14 cellular contexts compared by ENCODE assay signal in genomic region chr7:112448376-112448775, GRCh38. TPM values are rescaled to one million over a fixed set of nuclear protein-coding genes. Genes with fewer than 3 reads are reported as not detected.
A peak's percentile ranks its signal among the peaks of the same experiment; 100 is the strongest.
DNase-seq lines count a peak whose midpoint lies in the region; ATAC-seq, FAIRE-seq and TF ChIP-seq lines count a peak whose summit lies in the region.
"Had no signal": no experiment of that assay in that cellular context is flagged by ENCODE, and none has a peak within 500 bp of the region (broad histone marks: within the 10 kb centered on the region; RNA-seq: fewer than 3 reads in every experiment).

No MANE protein-coding gene starts in this region.

- intact Hi-C loops in naive thymus-derived CD4-positive, alpha-beta T cell (cut with micrococcal nuclease), result no loop called here

- DNase-seq in activated CD4-positive, alpha-beta T cell treated with anti-CD3 and anti-CD28 coated beads, Interleukin-2, amount 10 ng/mL, durations not matched to agents 7 days and 5 days, result no peak
- DNase-seq in activated CD4-positive, alpha-beta T cell treated with anti-CD3 and anti-CD28 coated beads, Interleukin-2, amount 50 U/mL, for 4 hours, result no peak
- no peak for DNase-seq in astrocyte (ENCODE audit: low read depth)
- DNase-seq in naive thymus-derived CD4-positive, alpha-beta T cell, result no peak
- no peak for DNase-seq in COLO829 (ENCODE audit: low spot score)
- no peak for DNase-seq in UCSD-AML1 (lab: John Stamatoyannopoulos, UW; ENCODE audit: unreplicated experiment)
- DNase-seq in SJCRH30, result no peak
- DNase-seq: DMS153, H9, left colon, NCI-H1694 treated with DMSO at 0.1 percent for 48 hours, SK-N-SH had no signal

- H4K20me1 ChIP-seq in astrocyte (ENCODE audit: insufficient read depth, low read length), result peaks cover 26% of the 10 kb centered on the region

- H3K9ac ChIP-seq in astrocyte (ENCODE audit: low read length), result no peak overlapping the region
- H3K9ac ChIP-seq in subcutaneous abdominal adipose tissue (ENCODE audit: low read length in 5 of 5), result no peak overlapping the region
- H3K9ac ChIP-seq: SK-N-SH had no signal

- TF ChIP-seq CTCF in astrocyte (IDR thresholded peaks at IDR 0.05; ENCODE audit: insufficient read depth, low read depth, low read length), result no peak

- H3K36me3 ChIP-seq in astrocyte (ENCODE audit: insufficient read depth, low read length) (no peaks in the 10 kb centered on the region), subcutaneous abdominal adipose tissue (ENCODE audit: control insufficient read depth in 5 of 5, insufficient read depth in 5 of 5, low read length in 5 of 5) (no peaks in the 10 kb centered on the region), SJCRH30 (peaks cover 2% of the 10 kb centered on the region; the same call in 1 of the 2 replicates)
- H3K36me3 ChIP-seq in naive thymus-derived CD4-positive, alpha-beta T cell (ENCODE audit: control insufficient read depth in 2 of 3, insufficient read depth in 3 of 3, low read length in 3 of 3), result peaks cover 0 to 9% (median 0%) of the 10 kb centered on the region in 3 experiments
- H3K36me3 ChIP-seq: thoracic aorta had no signal

- no peak overlapping the region for H3K4me3 Mint-ChIP-seq in activated CD4-positive, alpha-beta T cell treated with anti-CD3 and anti-CD28 coated beads, Interleukin-2, amount 10 ng/mL, durations not matched to agents 7 days and 5 days
- no peak overlapping the region for H3K4me3 Mint-ChIP-seq in astrocyte (ENCODE audit: unreplicated experiment)
- peak overlapping the region in 7 of 10 donors; percentile 48 to 100 (median 97) for H3K4me3 Mint-ChIP-seq in naive thymus-derived CD4-positive, alpha-beta T cell

- POLR2A ChIA-PET in activated CD4-positive, alpha-beta T cell treated with anti-CD3 and anti-CD28 coated beads, Interleukin-2, amount 10 ng/mL, durations not matched to agents 7 days and 5 days (lab: Charles Lee), result no interaction called here
- POLR2A ChIA-PET in naive thymus-derived CD4-positive, alpha-beta T cell (lab: Charles Lee), result no interaction called here

- H2AFZ ChIP-seq in astrocyte (ENCODE audit: low read depth, low read length), result no peak overlapping the region

- H3K79me2 ChIP-seq in astrocyte (ENCODE audit: insufficient read depth, low read length), result peaks cover 31% of the 10 kb centered on the region

- H3K4me2 ChIP-seq in astrocyte (ENCODE audit: low read length), result no peak overlapping the region

- no peaks in the 10 kb centered on the region for H3K9me3 Mint-ChIP-seq in activated CD4-positive, alpha-beta T cell treated with anti-CD3 and anti-CD28 coated beads, Interleukin-2, amount 10 ng/mL, durations not matched to agents 7 days and 5 days
- H3K9me3 Mint-ChIP-seq in astrocyte (ENCODE audit: unreplicated experiment), result no peaks in the 10 kb centered on the region
- peaks cover 0 to 4% (median 0%) of the 10 kb centered on the region in 11 donors for H3K9me3 Mint-ChIP-seq in naive thymus-derived CD4-positive, alpha-beta T cell
- H3K9me3 Mint-ChIP-seq: H9 had no signal

- no peak overlapping the region for H3K27ac ChIP-seq in astrocyte (ENCODE audit: low read depth, low read length)
- no peak overlapping the region for H3K27ac ChIP-seq in naive thymus-derived CD4-positive, alpha-beta T cell (ENCODE audit: low read depth, low read length)
- H3K27ac ChIP-seq in subcutaneous abdominal adipose tissue (ENCODE audit: low read depth, low read length), result peak overlapping the region; percentile 96
- no peak overlapping the region for H3K27ac ChIP-seq in SJCRH30

- H3K4me1 Mint-ChIP-seq in activated CD4-positive, alpha-beta T cell treated with anti-CD3 and anti-CD28 coated beads, Interleukin-2, amount 10 ng/mL, durations not matched to agents 7 days and 5 days, result peaks cover 34% of the 10 kb centered on the region
- peaks cover 15% of the 10 kb centered on the region for H3K4me1 Mint-ChIP-seq in astrocyte (ENCODE audit: low read depth, unreplicated experiment)
- peaks cover 22 to 44% (median 36%) of the 10 kb centered on the region in 7 donors for H3K4me1 Mint-ChIP-seq in naive thymus-derived CD4-positive, alpha-beta T cell

- ATAC-seq in naive thymus-derived CD4-positive, alpha-beta T cell, result no peak
- ATAC-seq: left colon had no signal

- no peak overlapping the region for H3K4me3 ChIP-seq in astrocyte (ENCODE audit: insufficient read depth, low read depth, low read length)
- H3K4me3 ChIP-seq in naive thymus-derived CD4-positive, alpha-beta T cell (ENCODE audit: low read length), result no peak overlapping the region
- no peak overlapping the region for H3K4me3 ChIP-seq in subcutaneous abdominal adipose tissue (ENCODE audit: low read depth in 1 of 5, low read length in 5 of 5)
- no peak overlapping the region for H3K4me3 ChIP-seq in SJCRH30
- H3K4me3 ChIP-seq: thoracic aorta had no signal

- peak overlapping the region; percentile 3 for H3K27ac Mint-ChIP-seq in activated CD4-positive, alpha-beta T cell treated with anti-CD3 and anti-CD28 coated beads, Interleukin-2, amount 10 ng/mL, durations not matched to agents 7 days and 5 days
- H3K27ac Mint-ChIP-seq in astrocyte (ENCODE audit: unreplicated experiment), result peak overlapping the region; percentile 95
- H3K27ac Mint-ChIP-seq in naive thymus-derived CD4-positive, alpha-beta T cell, result peak overlapping the region in 7 of 9 donors; percentile 29 to 99 (median 98)
- H3K27ac Mint-ChIP-seq: H9 had no signal

- H3K27me3 Mint-ChIP-seq in activated CD4-positive, alpha-beta T cell treated with anti-CD3 and anti-CD28 coated beads, Interleukin-2, amount 10 ng/mL, durations not matched to agents 7 days and 5 days, result no peaks in the 10 kb centered on the region
- no peaks in the 10 kb centered on the region for H3K27me3 Mint-ChIP-seq in astrocyte (ENCODE audit: low read depth, unreplicated experiment)
- H3K27me3 Mint-ChIP-seq in naive thymus-derived CD4-positive, alpha-beta T cell, result no peaks in the 10 kb centered on the region

- CTCF ChIA-PET in activated CD4-positive, alpha-beta T cell treated with anti-CD3 and anti-CD28 coated beads, Interleukin-2, amount 10 ng/mL, durations not matched to agents 7 days and 5 days (lab: Charles Lee), result no interaction called here
- CTCF ChIA-PET in naive thymus-derived CD4-positive, alpha-beta T cell (lab: Charles Lee), result no interaction called here

- H3K9me3 ChIP-seq in astrocyte (ENCODE audit: insufficient read depth, low read depth, low read length) (no peaks in the 10 kb centered on the region), subcutaneous abdominal adipose tissue (ENCODE audit: control insufficient read depth in 5 of 5, low read length in 5 of 5) (no peaks in the 10 kb centered on the region), SJCRH30 (replicated peaks) (no peaks in the 10 kb centered on the region)
- H3K9me3 ChIP-seq in naive thymus-derived CD4-positive, alpha-beta T cell (ENCODE audit: control insufficient read depth in 2 of 3, low read length in 3 of 3), result no peaks in the 10 kb centered on the region
- H3K9me3 ChIP-seq: SK-N-SH, thoracic aorta had no signal

- no peak for FAIRE-seq in astrocyte (lab: Jason Lieb, UNC)

- H3K36me3 Mint-ChIP-seq in activated CD4-positive, alpha-beta T cell treated with anti-CD3 and anti-CD28 coated beads, Interleukin-2, amount 10 ng/mL, durations not matched to agents 7 days and 5 days (ENCODE audit: low read depth), result no peaks in the 10 kb centered on the region
- no peaks in the 10 kb centered on the region for H3K36me3 Mint-ChIP-seq in astrocyte (ENCODE audit: low read depth, unreplicated experiment)
- H3K36me3 Mint-ChIP-seq in naive thymus-derived CD4-positive, alpha-beta T cell, result peaks cover 0 to 1% (median 0%) of the 10 kb centered on the region in 5 donors

- peaks cover 22% of the 10 kb centered on the region for H3K4me1 ChIP-seq in astrocyte (ENCODE audit: insufficient read depth, low read length)
- peaks cover 10 to 14% of the 10 kb centered on the region in 2 donors for H3K4me1 ChIP-seq in naive thymus-derived CD4-positive, alpha-beta T cell (ENCODE audit: control insufficient read depth in 2 of 2, insufficient read depth in 2 of 2, low read length in 2 of 2)
- peaks cover 9 to 33% (median 26%) of the 10 kb centered on the region in 5 donors for H3K4me1 ChIP-seq in subcutaneous abdominal adipose tissue (ENCODE audit: control insufficient read depth in 5 of 5, insufficient read depth in 5 of 5, low read length in 5 of 5)
- H3K4me1 ChIP-seq in SJCRH30, result peaks cover 6% of the 10 kb centered on the region

- H3K27me3 ChIP-seq in astrocyte (ENCODE audit: insufficient read depth, low read length) (no peaks in the 10 kb centered on the region), subcutaneous abdominal adipose tissue (ENCODE audit: control insufficient read depth in 5 of 5, insufficient read depth in 4 of 5, low read length in 5 of 5) (no peaks in the 10 kb centered on the region), SJCRH30 (no peaks in the 10 kb centered on the region)
- no peaks in the 10 kb centered on the region for H3K27me3 ChIP-seq in naive thymus-derived CD4-positive, alpha-beta T cell (ENCODE audit: control insufficient read depth in 2 of 2, insufficient read depth in 2 of 2, low read length in 2 of 2)

RNA-seq across cellular contexts. Expression of gene IFRD1, which starts 1.9 kb away (rescaled TPM):
- total RNA-seq in activated CD4-positive, alpha-beta T cell treated with anti-CD3 and anti-CD28 coated beads, Interleukin-2, amount 10 ng/mL, durations not matched to agents 7 days and 5 days, result 10 to 100 TPM; 26.5 to 28.6 TPM
- total RNA-seq in astrocyte, result 101 TPM in 2 replicates
- 100 to 1,000 TPM in 2 of 5 experiments, 10 to 100 TPM in 3; 32.2 to 250 (median 63.2) TPM for total RNA-seq in naive thymus-derived CD4-positive, alpha-beta T cell
- 10 to 100 TPM; 25.2 to 36.2 TPM for polyA plus RNA-seq in naive thymus-derived CD4-positive, alpha-beta T cell
- total RNA-seq in SJCRH30 (2014; rRNA removed; shearing (Covaris generic)), result 45.0 and 55.9 TPM in 2 replicates

RNA-seq across cellular contexts. Expression of gene LSMEM1, which starts 32.4 kb away (rescaled TPM):
- total RNA-seq in activated CD4-positive, alpha-beta T cell treated with anti-CD3 and anti-CD28 coated beads, Interleukin-2, amount 10 ng/mL, durations not matched to agents 7 days and 5 days, result under 1 TPM; 0.47 to 0.56 TPM
- 3.1 and 3.9 TPM in 2 replicates for total RNA-seq in astrocyte
- total RNA-seq in naive thymus-derived CD4-positive, alpha-beta T cell, result 1 to 10 TPM; 1.2 to 3.7 (median 2.4) TPM
- under 1 TPM in 1 of 2 donors, not detected in 1; 0.67 TPM for polyA plus RNA-seq in naive thymus-derived CD4-positive, alpha-beta T cell
- 0.30 and 0.51 TPM in 2 replicates for total RNA-seq in SJCRH30 (2014; rRNA removed; shearing (Covaris generic))

Comparison
In these comparisons a context has a peak if more than half of its experiments do, and no peak if none do; other contexts are left out.
1. H3K27ac Mint-ChIP-seq: peak in every context shown above with its lines; median percentile 98 in naive thymus-derived CD4-positive, alpha-beta T cell; 95 in astrocyte; 3 in activated CD4-positive, alpha-beta T cell treated with anti-CD3 and anti-CD28 coated beads, Interleukin-2, amount 10 ng/mL, durations not matched to agents 7 days and 5 days.
2. H3K4me3 Mint-ChIP-seq: peak in naive thymus-derived CD4-positive, alpha-beta T cell (7 of 10); none in activated CD4-positive, alpha-beta T cell treated with anti-CD3 and anti-CD28 coated beads, Interleukin-2, amount 10 ng/mL, durations not matched to agents 7 days and 5 days (single experiment) and astrocyte (single experiment).